12 cellular contexts compared by ENCODE assay signal in the genomic region with DNA sequence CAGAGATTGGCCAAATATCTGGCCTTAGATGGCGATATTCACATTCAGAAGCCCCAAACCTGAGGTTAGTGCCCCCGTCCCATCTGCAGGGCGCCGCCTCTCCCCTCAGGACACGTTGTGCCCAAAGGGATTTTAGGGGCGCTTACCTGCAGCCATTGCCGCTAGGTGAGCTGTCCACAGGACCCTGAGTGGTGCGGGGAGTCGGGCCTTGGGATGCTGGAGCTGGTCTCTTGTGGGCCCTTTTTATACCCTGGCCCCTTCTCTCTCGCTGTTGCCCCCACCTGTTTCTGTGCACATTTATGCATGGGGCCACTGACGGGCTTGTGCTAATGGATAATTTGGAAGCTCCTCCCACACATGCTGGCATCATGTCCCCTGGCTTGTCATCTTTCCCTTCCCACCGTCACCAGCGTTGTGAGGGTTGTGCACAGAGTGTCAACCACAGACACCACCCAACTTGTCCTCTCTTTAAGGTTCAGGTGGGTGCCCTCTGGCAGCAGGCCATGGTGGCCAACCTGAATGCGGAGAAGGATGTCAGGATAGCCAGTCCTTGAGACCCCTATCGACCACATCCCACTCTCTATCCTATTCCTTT. TPM values are rescaled to one million over a fixed set of nuclear protein-coding genes. Genes with fewer than 3 reads are reported as not detected.
DNase-seq lines count a peak whose midpoint lies in the region; ATAC-seq and TF ChIP-seq lines count a peak whose summit lies in the region.
"Had no signal": no experiment of that assay in that cellular context is flagged by ENCODE, and none has a peak within 500 bp of the region (broad histone marks: within the 10 kb centered on the region; RNA-seq: fewer than 3 reads in every experiment).

Gene CSHL1, minus strand, starts transcription at position 218 of the 595 bp plus-strand sequence. Its CDS starts 62 bp downstream, at position 156.

- no peak within 1 kb of the TSS for H2BK120ac ChIP-seq in H9 (ENCODE audit: low read depth, low read length, poor library complexity, severe bottlenecking)

- H3K56ac ChIP-seq in H9 (ENCODE audit: insufficient read length, low read depth, low read length), result no peak within 1 kb of the TSS

- H3K36me3 Mint-ChIP-seq in H9 (ENCODE audit: insufficient read depth in 1 of 3, low read depth in 3 of 3) (no peaks in the 10 kb centered on the region), endothelial cell (ENCODE audit: low read depth, unreplicated experiment) (no peaks in the 10 kb centered on the region), T-helper 17 cell (ENCODE audit: low read depth) (no peaks in the 10 kb centered on the region)
- no peaks in the 10 kb centered on the region for H3K36me3 Mint-ChIP-seq in stimulated activated effector memory CD8-positive, alpha-beta T cell treated with anti-CD3 and anti-CD28 coated beads, Interleukin-12 subunit alpha, Interleukin-12 subunit beta, amount 100 ng/mL, for 72 hours
- H3K36me3 Mint-ChIP-seq: CD14-positive monocyte had no signal

- no peak within 1 kb of the TSS for H3K18ac ChIP-seq in H9 (ENCODE audit: insufficient read length, low read depth, low read length)

- H3K9me3 ChIP-seq in H9 (ENCODE audit: control insufficient read depth, low read depth, low read length), result no peaks in the 10 kb centered on the region
- no peaks in the 10 kb centered on the region for H3K9me3 ChIP-seq in T-helper 17 cell (ENCODE audit: control insufficient read depth, low read length, poor library complexity, severe bottlenecking)
- H3K9me3 ChIP-seq: SK-N-SH had no signal

- H3K4me3 Mint-ChIP-seq in H9 (no peak within 1 kb of the TSS), endothelial cell (ENCODE audit: unreplicated experiment) (peak within 1 kb of the TSS; percentile 7), T-helper 17 cell (no peak within 1 kb of the TSS)
- no peak within 1 kb of the TSS for H3K4me3 Mint-ChIP-seq in stimulated activated effector memory CD8-positive, alpha-beta T cell treated with anti-CD3 and anti-CD28 coated beads, Interleukin-12 subunit alpha, Interleukin-12 subunit beta, amount 100 ng/mL, for 72 hours
- H3K4me3 Mint-ChIP-seq: CD14-positive monocyte had no signal

- H3K27ac ChIP-seq in H9 (ENCODE audit: insufficient read length, low read depth, low read length), result no peak within 1 kb of the TSS

- H3K9me3 Mint-ChIP-seq in H9 (no peaks in the 10 kb centered on the region; a peak in 1 of 5 replicates), endothelial cell (ENCODE audit: unreplicated experiment) (no peaks in the 10 kb centered on the region)
- H3K9me3 Mint-ChIP-seq in stimulated activated effector memory CD8-positive, alpha-beta T cell treated with anti-CD3 and anti-CD28 coated beads, Interleukin-12 subunit alpha, Interleukin-12 subunit beta, amount 100 ng/mL, for 72 hours, result no peaks in the 10 kb centered on the region

- H2BK20ac ChIP-seq in H9 (ENCODE audit: low read depth, low read length, poor library complexity, severe bottlenecking), result no peak within 1 kb of the TSS

- H3K9ac ChIP-seq in H9 (ENCODE audit: extremely low read depth, insufficient read length, low read length), result no peak within 1 kb of the TSS
- H3K9ac ChIP-seq: SK-N-SH had no signal

- H2AFZ ChIP-seq in H9 (ENCODE audit: low read length), result no peak within 1 kb of the TSS

- WGBS in H9 (ENCODE audit: extremely low coverage, insufficient read length, low lambda C conversion rate), result no CpG with 5 or more reads among the region's 15 CpGs

- H3K79me1 ChIP-seq in H9 (ENCODE audit: insufficient read depth, low read depth, low read length, poor library complexity, severe bottlenecking), result no peaks in the 10 kb centered on the region

- H3K23me2 ChIP-seq in H9 (ENCODE audit: insufficient read length, low read depth, low read length, poor library complexity, severe bottlenecking), result no peaks in the 10 kb centered on the region

- no peak within 1 kb of the TSS for H2BK12ac ChIP-seq in H9 (ENCODE audit: insufficient read length, low read depth, low read length)

- peaks cover 12 to 25% of the 10 kb centered on the region in 2 experiments for H3K4me1 Mint-ChIP-seq in H9
- H3K4me1 Mint-ChIP-seq in endothelial cell (ENCODE audit: unreplicated experiment), result no peaks in the 10 kb centered on the region
- H3K4me1 Mint-ChIP-seq in stimulated activated effector memory CD8-positive, alpha-beta T cell treated with anti-CD3 and anti-CD28 coated beads, Interleukin-12 subunit alpha, Interleukin-12 subunit beta, amount 100 ng/mL, for 72 hours, result peaks cover 14% of the 10 kb centered on the region
- peaks cover 2% of the 10 kb centered on the region for H3K4me1 Mint-ChIP-seq in T-helper 17 cell

- H3K4ac ChIP-seq in H9 (ENCODE audit: low read depth, low read length), result no peak within 1 kb of the TSS

- DNase-seq in GM13977 (ENCODE audit: low spot score) (no peak), H9 (no peak), endothelial cell (ENCODE audit: low spot score) (no peak), T-helper 17 cell (no peak), germinal center (ENCODE audit: low spot score) (no peak), SKM-1 treated with dmso at 0.1 percent for 144 hours (lab: John Stamatoyannopoulos, UW; ENCODE audit: unreplicated experiment) (no peak)
- no peak for DNase-seq in stimulated activated effector memory CD8-positive, alpha-beta T cell treated with anti-CD3 and anti-CD28 coated beads, Interleukin-12 subunit alpha, Interleukin-12 subunit beta, amount 100 ng/mL, for 72 hours (ENCODE audit: low spot score in 2 of 2)
- DNase-seq: NCI-H446 treated with DMSO at 0.1 percent for 48 hours, SHP77 had no signal

- H3K27me3 ChIP-seq in H9 (ENCODE audit: insufficient read depth, low read length), result no peaks in the 10 kb centered on the region

- H4K5ac ChIP-seq in H9 (ENCODE audit: insufficient read length, low read depth, low read length), result no peak within 1 kb of the TSS

- no peaks in the 10 kb centered on the region for H4K20me1 ChIP-seq in H9 (ENCODE audit: control insufficient read depth, insufficient read depth, insufficient read length)

- no peaks in the 10 kb centered on the region; the same call in 1 of the 2 replicates for H3K4me1 ChIP-seq in H9 (ENCODE audit: insufficient read depth, low read length)

- no peak within 1 kb of the TSS for H2AK5ac ChIP-seq in H9 (ENCODE audit: insufficient read length, low read length)

- ATAC-seq in stimulated activated effector memory CD8-positive, alpha-beta T cell treated with anti-CD3 and anti-CD28 coated beads, Interleukin-12 subunit alpha, Interleukin-12 subunit beta, amount 100 ng/mL, for 72 hours, result no peak
- no peak for ATAC-seq in T-helper 17 cell

- peak within 1 kb of the TSS; percentile 2 for H3K4me2 ChIP-seq in H9 (ENCODE audit: insufficient read depth, insufficient read length, low read length)
- H3K4me2 ChIP-seq: SK-N-SH had no signal

- H3K23ac ChIP-seq in H9 (ENCODE audit: insufficient read length, low read depth, low read length), result no peak within 1 kb of the TSS

- TF ChIP-seq CTCF in GM13977 (IDR thresholded peaks at IDR 0.05; ENCODE audit: extremely low read depth, insufficient read depth, missing control alignments), result peak; percentile 19
- no peak for TF ChIP-seq CTCF in H9 (conservative IDR thresholded peaks at IDR 0.05)
- no peak for TF ChIP-seq CTCF in endothelial cell (IDR thresholded peaks at IDR 0.05; ENCODE audit: unreplicated experiment)

- no peak within 1 kb of the TSS for H4K8ac ChIP-seq in H9 (replicated peaks; ENCODE audit: insufficient read length, low read depth, low read length)

- in situ Hi-C loops in GM13977 (cut with MboI; ENCODE audit: low pct_unique_long_range_greater_than_20kb, low sequenced_read_pairs, unreplicated experiment), result loop anchor here (10.0 to 25.0 kb wide), 3 partner anchors 104 to 376 kb away; partner anchors contain the start of gene ERN1

- no peak within 1 kb of the TSS for H2BK5ac ChIP-seq in H9 (ENCODE audit: insufficient read length, low read length)

- no peak within 1 kb of the TSS for H4K91ac ChIP-seq in H9 (ENCODE audit: insufficient read length, low read depth, low read length)

- H3K27me3 Mint-ChIP-seq in H9 (ENCODE audit: low read depth) (peaks cover 11% of the 10 kb centered on the region), endothelial cell (ENCODE audit: unreplicated experiment) (peaks cover 5% of the 10 kb centered on the region), T-helper 17 cell (peaks cover 15% of the 10 kb centered on the region)

- H3K79me2 ChIP-seq in H9 (ENCODE audit: insufficient read depth, low read length), result no peaks in the 10 kb centered on the region

- H3K27ac Mint-ChIP-seq in H9 (no peak within 1 kb of the TSS; a peak in 1 of 7 replicates), endothelial cell (ENCODE audit: unreplicated experiment) (no peak within 1 kb of the TSS), T-helper 17 cell (no peak within 1 kb of the TSS)
- peak within 1 kb of the TSS; percentile 26 for H3K27ac Mint-ChIP-seq in stimulated activated effector memory CD8-positive, alpha-beta T cell treated with anti-CD3 and anti-CD28 coated beads, Interleukin-12 subunit alpha, Interleukin-12 subunit beta, amount 100 ng/mL, for 72 hours

- H2BK15ac ChIP-seq in H9 (ENCODE audit: low read depth, low read length), result no peak within 1 kb of the TSS

- no peak within 1 kb of the TSS for H3T11ph ChIP-seq in H9 (ENCODE audit: low read length)

- no peak within 1 kb of the TSS for H3K14ac ChIP-seq in H9 (ENCODE audit: insufficient read depth, low read length)

RNA-seq across cellular contexts. Expression of gene CSHL1, which starts in this region (rescaled TPM):
- total RNA-seq in H9 (2021), result not detected in 2 replicates
- not detected for total RNA-seq in endothelial cell (ENCODE audit: unreplicated experiment)
- not detected for total RNA-seq in T-helper 17 cell
- total RNA-seq: LHCN-M2 had no signal
